ENCODE assay signal across 1 cellular context in genomic region chr19:3402631-3403443, GRCh38.
TF ChIP-seq lines count a peak whose summit lies in the region.

No MANE protein-coding gene starts in this region.

TF ChIP-seq in GM23338, 12 proteins besides CTCF, POLR2A, EP300 and RAD21 (continued from another document):
- no peak for TF ChIP-seq STAT1 (IDR thresholded peaks at IDR 0.05; ENCODE audit: unreplicated experiment)
- TF ChIP-seq REST (IDR thresholded peaks at IDR 0.05; ENCODE audit: unreplicated experiment): no peak
- no peak for TF ChIP-seq EZH2 (IDR thresholded peaks at IDR 0.05; ENCODE audit: low read depth, unreplicated experiment)
- no peak for TF ChIP-seq JUNB (IDR thresholded peaks at IDR 0.05; ENCODE audit: unreplicated experiment)
